1 cellular context compared by ENCODE assay signal in the genomic region with DNA sequence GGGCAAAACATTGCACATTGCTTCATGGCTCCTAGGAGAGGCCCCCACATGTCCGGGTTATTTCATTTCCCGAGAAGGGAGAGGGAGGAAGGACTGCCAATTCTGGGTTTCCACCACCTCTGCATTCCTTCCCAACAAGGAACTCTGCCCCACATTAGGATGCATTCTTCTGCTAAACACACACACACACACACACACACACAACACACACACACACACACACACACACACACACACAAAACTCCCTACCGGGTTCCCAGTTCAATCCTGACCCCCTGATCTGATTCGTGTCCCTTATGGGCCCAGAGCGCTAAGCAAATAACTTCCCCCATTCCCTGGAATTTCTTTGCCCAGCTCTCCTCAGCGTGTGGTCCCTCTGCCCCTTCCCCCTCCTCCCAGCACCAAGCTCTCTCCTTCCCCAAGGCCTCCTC.
A peak's percentile ranks its signal among the peaks of the same experiment; 100 is the strongest.
TF ChIP-seq lines count a peak whose summit lies in the region.

No MANE protein-coding gene starts in this region.

TF ChIP-seq in HepG2, 621 proteins besides CTCF, POLR2A, EP300 and RAD21 (continued from another document):
- TF ChIP-seq, protein P1, sequence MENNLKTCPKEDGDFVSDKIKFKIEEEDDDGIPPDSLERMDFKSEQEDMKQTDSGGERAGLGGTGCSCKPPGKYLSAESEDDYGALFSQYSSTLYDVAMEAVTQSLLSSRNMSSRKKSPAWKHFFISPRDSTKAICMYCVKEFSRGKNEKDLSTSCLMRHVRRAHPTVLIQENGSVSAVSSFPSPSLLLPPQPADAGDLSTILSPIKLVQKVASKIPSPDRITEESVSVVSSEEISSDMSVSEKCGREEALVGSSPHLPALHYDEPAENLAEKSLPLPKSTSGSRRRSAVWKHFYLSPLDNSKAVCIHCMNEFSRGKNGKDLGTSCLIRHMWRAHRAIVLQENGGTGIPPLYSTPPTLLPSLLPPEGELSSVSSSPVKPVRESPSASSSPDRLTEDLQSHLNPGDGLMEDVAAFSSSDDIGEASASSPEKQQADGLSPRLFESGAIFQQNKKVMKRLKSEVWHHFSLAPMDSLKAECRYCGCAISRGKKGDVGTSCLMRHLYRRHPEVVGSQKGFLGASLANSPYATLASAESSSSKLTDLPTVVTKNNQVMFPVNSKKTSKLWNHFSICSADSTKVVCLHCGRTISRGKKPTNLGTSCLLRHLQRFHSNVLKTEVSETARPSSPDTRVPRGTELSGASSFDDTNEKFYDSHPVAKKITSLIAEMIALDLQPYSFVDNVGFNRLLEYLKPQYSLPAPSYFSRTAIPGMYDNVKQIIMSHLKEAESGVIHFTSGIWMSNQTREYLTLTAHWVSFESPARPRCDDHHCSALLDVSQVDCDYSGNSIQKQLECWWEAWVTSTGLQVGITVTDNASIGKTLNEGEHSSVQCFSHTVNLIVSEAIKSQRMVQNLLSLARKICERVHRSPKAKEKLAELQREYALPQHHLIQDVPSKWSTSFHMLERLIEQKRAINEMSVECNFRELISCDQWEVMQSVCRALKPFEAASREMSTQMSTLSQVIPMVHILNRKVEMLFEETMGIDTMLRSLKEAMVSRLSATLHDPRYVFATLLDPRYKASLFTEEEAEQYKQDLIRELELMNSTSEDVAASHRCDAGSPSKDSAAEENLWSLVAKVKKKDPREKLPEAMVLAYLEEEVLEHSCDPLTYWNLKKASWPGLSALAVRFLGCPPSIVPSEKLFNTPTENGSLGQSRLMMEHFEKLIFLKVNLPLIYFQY (CRISPR knock-in tag; IDR thresholded peaks at IDR 0.05; ENCODE audit: borderline replicate concordance) = no peak
- TF ChIP-seq, protein P2, sequence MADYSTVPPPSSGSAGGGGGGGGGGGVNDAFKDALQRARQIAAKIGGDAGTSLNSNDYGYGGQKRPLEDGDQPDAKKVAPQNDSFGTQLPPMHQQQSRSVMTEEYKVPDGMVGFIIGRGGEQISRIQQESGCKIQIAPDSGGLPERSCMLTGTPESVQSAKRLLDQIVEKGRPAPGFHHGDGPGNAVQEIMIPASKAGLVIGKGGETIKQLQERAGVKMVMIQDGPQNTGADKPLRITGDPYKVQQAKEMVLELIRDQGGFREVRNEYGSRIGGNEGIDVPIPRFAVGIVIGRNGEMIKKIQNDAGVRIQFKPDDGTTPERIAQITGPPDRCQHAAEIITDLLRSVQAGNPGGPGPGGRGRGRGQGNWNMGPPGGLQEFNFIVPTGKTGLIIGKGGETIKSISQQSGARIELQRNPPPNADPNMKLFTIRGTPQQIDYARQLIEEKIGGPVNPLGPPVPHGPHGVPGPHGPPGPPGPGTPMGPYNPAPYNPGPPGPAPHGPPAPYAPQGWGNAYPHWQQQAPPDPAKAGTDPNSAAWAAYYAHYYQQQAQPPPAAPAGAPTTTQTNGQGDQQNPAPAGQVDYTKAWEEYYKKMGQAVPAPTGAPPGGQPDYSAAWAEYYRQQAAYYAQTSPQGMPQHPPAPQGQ (CRISPR knock-in tag; IDR thresholded peaks at IDR 0.05; ENCODE audit: borderline replicate concordance) = no peak
- no peak for TF ChIP-seq KAT8 (CRISPR knock-in tag; IDR thresholded peaks at IDR 0.05)
- TF ChIP-seq ZNF382 (CRISPR knock-in tag; IDR thresholded peaks at IDR 0.05; ENCODE audit: borderline replicate concordance) = no peak
- TF ChIP-seq, protein P3, sequence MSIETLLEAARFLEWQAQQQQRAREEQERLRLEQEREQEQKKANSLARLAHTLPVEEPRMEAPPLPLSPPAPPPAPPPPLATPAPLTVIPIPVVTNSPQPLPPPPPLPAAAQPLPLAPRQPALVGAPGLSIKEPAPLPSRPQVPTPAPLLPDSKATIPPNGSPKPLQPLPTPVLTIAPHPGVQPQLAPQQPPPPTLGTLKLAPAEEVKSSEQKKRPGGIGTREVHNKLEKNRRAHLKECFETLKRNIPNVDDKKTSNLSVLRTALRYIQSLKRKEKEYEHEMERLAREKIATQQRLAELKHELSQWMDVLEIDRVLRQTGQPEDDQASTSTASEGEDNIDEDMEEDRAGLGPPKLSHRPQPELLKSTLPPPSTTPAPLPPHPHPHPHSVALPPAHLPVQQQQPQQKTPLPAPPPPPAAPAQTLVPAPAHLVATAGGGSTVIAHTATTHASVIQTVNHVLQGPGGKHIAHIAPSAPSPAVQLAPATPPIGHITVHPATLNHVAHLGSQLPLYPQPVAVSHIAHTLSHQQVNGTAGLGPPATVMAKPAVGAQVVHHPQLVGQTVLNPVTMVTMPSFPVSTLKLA (IDR thresholded peaks at IDR 0.05) = no peak
- TF ChIP-seq, protein P4, sequence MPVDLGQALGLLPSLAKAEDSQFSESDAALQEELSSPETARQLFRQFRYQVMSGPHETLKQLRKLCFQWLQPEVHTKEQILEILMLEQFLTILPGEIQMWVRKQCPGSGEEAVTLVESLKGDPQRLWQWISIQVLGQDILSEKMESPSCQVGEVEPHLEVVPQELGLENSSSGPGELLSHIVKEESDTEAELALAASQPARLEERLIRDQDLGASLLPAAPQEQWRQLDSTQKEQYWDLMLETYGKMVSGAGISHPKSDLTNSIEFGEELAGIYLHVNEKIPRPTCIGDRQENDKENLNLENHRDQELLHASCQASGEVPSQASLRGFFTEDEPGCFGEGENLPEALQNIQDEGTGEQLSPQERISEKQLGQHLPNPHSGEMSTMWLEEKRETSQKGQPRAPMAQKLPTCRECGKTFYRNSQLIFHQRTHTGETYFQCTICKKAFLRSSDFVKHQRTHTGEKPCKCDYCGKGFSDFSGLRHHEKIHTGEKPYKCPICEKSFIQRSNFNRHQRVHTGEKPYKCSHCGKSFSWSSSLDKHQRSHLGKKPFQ (CRISPR knock-in tag; IDR thresholded peaks at IDR 0.05; ENCODE audit: insufficient replicate concordance) = no peak
- TF ChIP-seq, protein P5, sequence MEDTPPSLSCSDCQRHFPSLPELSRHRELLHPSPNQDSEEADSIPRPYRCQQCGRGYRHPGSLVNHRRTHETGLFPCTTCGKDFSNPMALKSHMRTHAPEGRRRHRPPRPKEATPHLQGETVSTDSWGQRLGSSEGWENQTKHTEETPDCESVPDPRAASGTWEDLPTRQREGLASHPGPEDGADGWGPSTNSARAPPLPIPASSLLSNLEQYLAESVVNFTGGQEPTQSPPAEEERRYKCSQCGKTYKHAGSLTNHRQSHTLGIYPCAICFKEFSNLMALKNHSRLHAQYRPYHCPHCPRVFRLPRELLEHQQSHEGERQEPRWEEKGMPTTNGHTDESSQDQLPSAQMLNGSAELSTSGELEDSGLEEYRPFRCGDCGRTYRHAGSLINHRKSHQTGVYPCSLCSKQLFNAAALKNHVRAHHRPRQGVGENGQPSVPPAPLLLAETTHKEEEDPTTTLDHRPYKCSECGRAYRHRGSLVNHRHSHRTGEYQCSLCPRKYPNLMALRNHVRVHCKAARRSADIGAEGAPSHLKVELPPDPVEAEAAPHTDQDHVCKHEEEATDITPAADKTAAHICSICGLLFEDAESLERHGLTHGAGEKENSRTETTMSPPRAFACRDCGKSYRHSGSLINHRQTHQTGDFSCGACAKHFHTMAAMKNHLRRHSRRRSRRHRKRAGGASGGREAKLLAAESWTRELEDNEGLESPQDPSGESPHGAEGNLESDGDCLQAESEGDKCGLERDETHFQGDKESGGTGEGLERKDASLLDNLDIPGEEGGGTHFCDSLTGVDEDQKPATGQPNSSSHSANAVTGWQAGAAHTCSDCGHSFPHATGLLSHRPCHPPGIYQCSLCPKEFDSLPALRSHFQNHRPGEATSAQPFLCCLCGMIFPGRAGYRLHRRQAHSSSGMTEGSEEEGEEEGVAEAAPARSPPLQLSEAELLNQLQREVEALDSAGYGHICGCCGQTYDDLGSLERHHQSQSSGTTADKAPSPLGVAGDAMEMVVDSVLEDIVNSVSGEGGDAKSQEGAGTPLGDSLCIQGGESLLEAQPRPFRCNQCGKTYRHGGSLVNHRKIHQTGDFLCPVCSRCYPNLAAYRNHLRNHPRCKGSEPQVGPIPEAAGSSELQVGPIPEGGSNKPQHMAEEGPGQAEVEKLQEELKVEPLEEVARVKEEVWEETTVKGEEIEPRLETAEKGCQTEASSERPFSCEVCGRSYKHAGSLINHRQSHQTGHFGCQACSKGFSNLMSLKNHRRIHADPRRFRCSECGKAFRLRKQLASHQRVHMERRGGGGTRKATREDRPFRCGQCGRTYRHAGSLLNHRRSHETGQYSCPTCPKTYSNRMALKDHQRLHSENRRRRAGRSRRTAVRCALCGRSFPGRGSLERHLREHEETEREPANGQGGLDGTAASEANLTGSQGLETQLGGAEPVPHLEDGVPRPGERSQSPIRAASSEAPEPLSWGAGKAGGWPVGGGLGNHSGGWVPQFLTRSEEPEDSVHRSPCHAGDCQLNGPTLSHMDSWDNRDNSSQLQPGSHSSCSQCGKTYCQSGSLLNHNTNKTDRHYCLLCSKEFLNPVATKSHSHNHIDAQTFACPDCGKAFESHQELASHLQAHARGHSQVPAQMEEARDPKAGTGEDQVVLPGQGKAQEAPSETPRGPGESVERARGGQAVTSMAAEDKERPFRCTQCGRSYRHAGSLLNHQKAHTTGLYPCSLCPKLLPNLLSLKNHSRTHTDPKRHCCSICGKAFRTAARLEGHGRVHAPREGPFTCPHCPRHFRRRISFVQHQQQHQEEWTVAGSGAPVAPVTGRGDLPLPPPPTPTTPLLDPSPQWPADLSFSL (CRISPR knock-in tag; IDR thresholded peaks at IDR 0.05) = peak; percentile 84
- no peak for TF ChIP-seq ZNF792 (CRISPR knock-in tag; IDR thresholded peaks at IDR 0.05)
- TF ChIP-seq BCL6 (CRISPR knock-in tag; IDR thresholded peaks at IDR 0.05) = no peak
- TF ChIP-seq TEAD2 (CRISPR knock-in tag; IDR thresholded peaks at IDR 0.05) = no peak
- TF ChIP-seq, protein P6, sequence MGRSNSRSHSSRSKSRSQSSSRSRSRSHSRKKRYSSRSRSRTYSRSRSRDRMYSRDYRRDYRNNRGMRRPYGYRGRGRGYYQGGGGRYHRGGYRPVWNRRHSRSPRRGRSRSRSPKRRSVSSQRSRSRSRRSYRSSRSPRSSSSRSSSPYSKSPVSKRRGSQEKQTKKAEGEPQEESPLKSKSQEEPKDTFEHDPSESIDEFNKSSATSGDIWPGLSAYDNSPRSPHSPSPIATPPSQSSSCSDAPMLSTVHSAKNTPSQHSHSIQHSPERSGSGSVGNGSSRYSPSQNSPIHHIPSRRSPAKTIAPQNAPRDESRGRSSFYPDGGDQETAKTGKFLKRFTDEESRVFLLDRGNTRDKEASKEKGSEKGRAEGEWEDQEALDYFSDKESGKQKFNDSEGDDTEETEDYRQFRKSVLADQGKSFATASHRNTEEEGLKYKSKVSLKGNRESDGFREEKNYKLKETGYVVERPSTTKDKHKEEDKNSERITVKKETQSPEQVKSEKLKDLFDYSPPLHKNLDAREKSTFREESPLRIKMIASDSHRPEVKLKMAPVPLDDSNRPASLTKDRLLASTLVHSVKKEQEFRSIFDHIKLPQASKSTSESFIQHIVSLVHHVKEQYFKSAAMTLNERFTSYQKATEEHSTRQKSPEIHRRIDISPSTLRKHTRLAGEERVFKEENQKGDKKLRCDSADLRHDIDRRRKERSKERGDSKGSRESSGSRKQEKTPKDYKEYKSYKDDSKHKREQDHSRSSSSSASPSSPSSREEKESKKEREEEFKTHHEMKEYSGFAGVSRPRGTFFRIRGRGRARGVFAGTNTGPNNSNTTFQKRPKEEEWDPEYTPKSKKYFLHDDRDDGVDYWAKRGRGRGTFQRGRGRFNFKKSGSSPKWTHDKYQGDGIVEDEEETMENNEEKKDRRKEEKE (IDR thresholded peaks at IDR 0.05) = no peak
- no peak for TF ChIP-seq TBL1XR1 (IDR thresholded peaks at IDR 0.05; ENCODE audit: borderline replicate concordance, low read length, partially characterized antibody)
- TF ChIP-seq ZNF570 (CRISPR knock-in tag; IDR thresholded peaks at IDR 0.05; ENCODE audit: borderline replicate concordance) = no peak
- TF ChIP-seq REL (CRISPR knock-in tag; conservative IDR thresholded peaks at IDR 0.05) = no peak
- peak; percentile 16; the same call in 1 of the 2 replicates for TF ChIP-seq PHF21A (CRISPR knock-in tag; IDR thresholded peaks at IDR 0.05)
- TF ChIP-seq, protein P7, sequence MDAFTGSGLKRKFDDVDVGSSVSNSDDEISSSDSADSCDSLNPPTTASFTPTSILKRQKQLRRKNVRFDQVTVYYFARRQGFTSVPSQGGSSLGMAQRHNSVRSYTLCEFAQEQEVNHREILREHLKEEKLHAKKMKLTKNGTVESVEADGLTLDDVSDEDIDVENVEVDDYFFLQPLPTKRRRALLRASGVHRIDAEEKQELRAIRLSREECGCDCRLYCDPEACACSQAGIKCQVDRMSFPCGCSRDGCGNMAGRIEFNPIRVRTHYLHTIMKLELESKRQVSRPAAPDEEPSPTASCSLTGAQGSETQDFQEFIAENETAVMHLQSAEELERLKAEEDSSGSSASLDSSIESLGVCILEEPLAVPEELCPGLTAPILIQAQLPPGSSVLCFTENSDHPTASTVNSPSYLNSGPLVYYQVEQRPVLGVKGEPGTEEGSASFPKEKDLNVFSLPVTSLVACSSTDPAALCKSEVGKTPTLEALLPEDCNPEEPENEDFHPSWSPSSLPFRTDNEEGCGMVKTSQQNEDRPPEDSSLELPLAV (CRISPR knock-in tag; conservative IDR thresholded peaks at IDR 0.05; ENCODE audit: low read depth) = no peak
